9 cellular contexts compared by ENCODE assay signal in genomic region chr12:71665109-71665476, GRCh38. TPM values are rescaled to one million over a fixed set of nuclear protein-coding genes. Genes with fewer than 3 reads are reported as not detected.
DNase-seq lines count a peak whose midpoint lies in the region; ATAC-seq and TF ChIP-seq lines count a peak whose summit lies in the region.
"Had no signal": no experiment of that assay in that cellular context is flagged by ENCODE, and none has a peak within 500 bp of the region (broad histone marks: within the 10 kb centered on the region; RNA-seq: fewer than 3 reads in every experiment).

No MANE protein-coding gene starts in this region.

- H3K36me3 ChIP-seq in SJCRH30 (peaks cover 3% of the 10 kb centered on the region), skeletal muscle tissue (ENCODE audit: control insufficient read depth in 3 of 3, insufficient read depth in 3 of 3, low read length in 3 of 3) (no peaks in the 10 kb centered on the region)

- peak overlapping the region; percentile 95 to 97 (median 96) for H3K9ac ChIP-seq in skeletal muscle tissue (ENCODE audit: low read depth in 1 of 3, low read length in 3 of 3)

- no peak for TF ChIP-seq CTCF in fibroblast of villous mesenchyme (IDR thresholded peaks at IDR 0.05; ENCODE audit: insufficient read depth, low read depth, low read length)

- no peak for ATAC-seq in left lobe of liver

- H3K27ac ChIP-seq in SJCRH30, result peak overlapping the region; percentile 83
- peak overlapping the region; percentile 96 for H3K27ac ChIP-seq in skeletal muscle tissue (ENCODE audit: low read depth, low read length)

- DNase-seq in NCI-H1417 (lab: John Stamatoyannopoulos, UW), result peak in 2 of 3 experiments; percentile 42 to 65
- no peak for DNase-seq in NCI-H1417 treated with DMSO at 0.1 percent for 48 hours (lab: John Stamatoyannopoulos, UW)
- no peak for DNase-seq in SJCRH30
- DNase-seq in fibroblast of villous mesenchyme (ENCODE audit: low read depth), result no peak
- DNase-seq in NCI-H187 (lab: John Stamatoyannopoulos, UW), result no peak
- no peak for DNase-seq in left lobe of liver (ENCODE audit: low spot score)
- no peak for DNase-seq in HuH-7 (ENCODE audit: low spot score)
- DNase-seq: left colon had no signal

- no peaks in the 10 kb centered on the region for H3K27me3 ChIP-seq in SJCRH30
- H3K27me3 ChIP-seq in skeletal muscle tissue (ENCODE audit: control insufficient read depth in 3 of 3, insufficient read depth in 3 of 3, low read length in 3 of 3), result no peaks in the 10 kb centered on the region

- H3K9me3 ChIP-seq in SJCRH30 (replicated peaks) (no peaks in the 10 kb centered on the region), skeletal muscle tissue (ENCODE audit: control insufficient read depth in 3 of 3, low read length in 3 of 3) (no peaks in the 10 kb centered on the region)

- H3K4me3 ChIP-seq in SJCRH30, result peak overlapping the region; percentile 77
- peak overlapping the region; percentile 86 for H3K4me3 ChIP-seq in fibroblast of villous mesenchyme (ENCODE audit: low read depth, low read length)
- H3K4me3 ChIP-seq in skeletal muscle tissue (ENCODE audit: low read length in 3 of 3), result peak overlapping the region; percentile 96 to 99 (median 99)

- peaks cover 7% of the 10 kb centered on the region; the same call in 1 of the 2 replicates for H3K4me1 ChIP-seq in SJCRH30
- peaks cover 11 to 23% (median 17%) of the 10 kb centered on the region in 3 donors for H3K4me1 ChIP-seq in skeletal muscle tissue (ENCODE audit: control insufficient read depth in 3 of 3, insufficient read depth in 3 of 3, low read length in 3 of 3)

RNA-seq across cellular contexts. Expression of gene THAP2, which starts 1.0 kb away (rescaled TPM):
- total RNA-seq in SJCRH30 (2014; rRNA removed; shearing (Covaris generic)), result 5.6 and 7.2 TPM in 2 replicates
- 2.6 and 6.0 TPM in 2 replicates for total RNA-seq in fibroblast of villous mesenchyme
- total RNA-seq in skeletal muscle tissue, result 5.2 TPM
- 1.4 TPM for total RNA-seq in left lobe of liver

RNA-seq across cellular contexts. Expression of gene ZFC3H1, which starts 1.4 kb away (rescaled TPM):
- 15.4 and 24.5 TPM in 2 replicates for total RNA-seq in SJCRH30 (2014; rRNA removed; shearing (Covaris generic))
- total RNA-seq in fibroblast of villous mesenchyme (34.5 and 47.1 TPM in 2 replicates), skeletal muscle tissue (25.1 TPM), left lobe of liver (13.4 TPM)

RNA-seq across cellular contexts. Expression of gene TMEM19, which starts 20.8 kb away (rescaled TPM):
- total RNA-seq in SJCRH30 (2014; rRNA removed; shearing (Covaris generic)), result 31.8 and 34.6 TPM in 2 replicates
- total RNA-seq in fibroblast of villous mesenchyme (24.8 and 37.1 TPM in 2 replicates), skeletal muscle tissue (36.0 TPM), left lobe of liver (21.5 TPM)

Comparison
In these comparisons a context has a peak if more than half of its experiments do, and no peak if none do; other contexts are left out.
1. DNase-seq: peak in NCI-H1417 (2 of 3); none in NCI-H1417 treated with DMSO at 0.1 percent for 48 hours (single experiment), SJCRH30 (0 of 2), fibroblast of villous mesenchyme (single experiment), NCI-H187 (0 of 2), left lobe of liver (single experiment) and HuH-7 (single experiment).
2. Peak in every context shown above with its lines, with median percentiles within 50 percentile points of each other: H3K4me3 ChIP-seq.